In the genomic region with DNA sequence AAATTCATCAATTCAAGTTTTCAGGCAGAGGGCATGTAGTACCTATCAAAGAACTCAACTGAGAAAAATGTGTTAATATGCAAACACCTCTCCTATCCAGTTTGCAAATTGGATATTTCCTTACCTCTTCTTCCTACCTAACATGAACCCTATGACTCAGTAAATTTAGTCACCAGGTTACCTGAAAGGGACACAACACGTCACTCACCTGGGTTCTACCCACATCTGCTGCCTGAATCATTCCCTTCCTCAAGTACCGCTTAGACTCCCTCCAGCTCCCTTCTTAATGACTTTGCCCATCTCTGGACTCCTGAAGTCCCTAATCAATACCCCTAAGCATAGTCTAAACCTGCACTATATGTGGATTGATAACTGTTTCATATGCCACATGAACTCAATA, we compare ENCODE assay signal across 19 cellular contexts. TPM values are rescaled to one million over a fixed set of nuclear protein-coding genes. Genes with fewer than 3 reads are reported as not detected.
DNase-seq lines count a peak whose midpoint lies in the region; TF ChIP-seq lines count a peak whose summit lies in the region.
"Had no signal": no experiment of that assay in that cellular context is flagged by ENCODE, and none has a peak within 500 bp of the region (broad histone marks: within the 10 kb centered on the region; RNA-seq: fewer than 3 reads in every experiment).

No MANE protein-coding gene starts in this region.

- TF ChIP-seq CTCF in DOHH2 (IDR thresholded peaks at IDR 0.05; ENCODE audit: low read depth, low read length, poor library complexity, severe bottlenecking) (no peak), tibial artery (IDR thresholded peaks at IDR 0.05) (no peak)

- H3K4me3 ChIP-seq in DOHH2 (ENCODE audit: low read length) (no peak overlapping the region), tibial artery (no peak overlapping the region)
- H3K4me3 ChIP-seq: BLaER1 treated with 17β-estradiol and CSF1 and Interleukin-3, amounts not matched to agents 10 nM and 100 nM; coronary artery had no signal

- intact Hi-C loops in activated T-helper 2 cell treated with anti-CD3 and anti-CD28 coated beads, Interferon-gamma antibody, Interleukin-2, Interleukin-4, amounts not matched to agents 10 μg/mL and 5 μg/mL and 100 μg/mL, durations not matched to agents 14 hours and 24 hours and 36 hours (cut with micrococcal nuclease), result loop anchor here (10.0 kb wide), 1 partner anchor 1135 kb away; no protein-coding TSS in a partner anchor
- intact Hi-C loops in tibial artery (cut with DNase I; ENCODE audit: low total_unique reads), result no loop called here

- H3K36me3 ChIP-seq in DOHH2 (ENCODE audit: control insufficient read depth, low read length), result peaks cover 66% of the 10 kb centered on the region
- H3K36me3 ChIP-seq in tibial artery, result no peaks in the 10 kb centered on the region

- no peaks in the 10 kb centered on the region for H3K9me2 ChIP-seq in DOHH2 (replicated peaks; ENCODE audit: control insufficient read depth, low read length)

- peaks cover 7% of the 10 kb centered on the region for H3K9me3 Mint-ChIP-seq in T-helper 1 cell treated with Interleukin-12 subunit alpha and Interleukin-12 subunit beta and Interleukin-4 antibody, amounts not matched to agents 30 μg/mL and 1 μg/mL, for 36 hours
- H3K9me3 Mint-ChIP-seq in activated T-helper 2 cell treated with anti-CD3 and anti-CD28 coated beads, Interferon-gamma antibody, Interleukin-2, Interleukin-4, amounts not matched to agents 10 μg/mL and 5 μg/mL and 100 μg/mL, durations not matched to agents 14 hours and 24 hours and 36 hours, result peaks cover 10% of the 10 kb centered on the region
- H3K9me3 Mint-ChIP-seq: H9, type B pancreatic cell had no signal

- H3K9me3 ChIP-seq in DOHH2 (ENCODE audit: control insufficient read depth, insufficient read depth, low read length), result no peaks in the 10 kb centered on the region
- no peaks in the 10 kb centered on the region for H3K9me3 ChIP-seq in tibial artery
- H3K9me3 ChIP-seq: BLaER1 treated with 17β-estradiol and CSF1 and Interleukin-3, amounts not matched to agents 10 nM and 100 nM had no signal

- H3F3A ChIP-seq in DOHH2 (ENCODE audit: control insufficient read depth, insufficient read depth), result peaks cover 34% of the 10 kb centered on the region

- no peaks in the 10 kb centered on the region for H4K20me1 ChIP-seq in DOHH2 (ENCODE audit: control insufficient read depth, insufficient read depth, low read depth, low read length)

- peak overlapping the region; percentile 14; the same call in 1 of the 2 replicates for H3K4me2 ChIP-seq in DOHH2 (ENCODE audit: low read length)
- H3K4me2 ChIP-seq: BLaER1 treated with 17β-estradiol and CSF1 and Interleukin-3, amounts not matched to agents 10 nM and 100 nM had no signal

- peaks cover 66% of the 10 kb centered on the region for H3K36me3 Mint-ChIP-seq in T-helper 1 cell treated with Interleukin-12 subunit alpha and Interleukin-12 subunit beta and Interleukin-4 antibody, amounts not matched to agents 30 μg/mL and 1 μg/mL, for 36 hours (ENCODE audit: low read depth)
- H3K36me3 Mint-ChIP-seq in activated T-helper 2 cell treated with anti-CD3 and anti-CD28 coated beads, Interferon-gamma antibody, Interleukin-2, Interleukin-4, amounts not matched to agents 10 μg/mL and 5 μg/mL and 100 μg/mL, durations not matched to agents 14 hours and 24 hours and 36 hours (ENCODE audit: low read depth), result peaks cover 69% of the 10 kb centered on the region
- H3K36me3 Mint-ChIP-seq: type B pancreatic cell had no signal

- no peaks in the 10 kb centered on the region for H3K27me3 Mint-ChIP-seq in T-helper 1 cell treated with Interleukin-12 subunit alpha and Interleukin-12 subunit beta and Interleukin-4 antibody, amounts not matched to agents 30 μg/mL and 1 μg/mL, for 36 hours (ENCODE audit: low read depth)
- no peaks in the 10 kb centered on the region for H3K27me3 Mint-ChIP-seq in activated T-helper 2 cell treated with anti-CD3 and anti-CD28 coated beads, Interferon-gamma antibody, Interleukin-2, Interleukin-4, amounts not matched to agents 10 μg/mL and 5 μg/mL and 100 μg/mL, durations not matched to agents 14 hours and 24 hours and 36 hours (ENCODE audit: low read depth)
- H3K27me3 Mint-ChIP-seq: type B pancreatic cell had no signal

- peak overlapping the region; percentile 53 for H3K27ac Mint-ChIP-seq in T-helper 1 cell treated with Interleukin-12 subunit alpha and Interleukin-12 subunit beta and Interleukin-4 antibody, amounts not matched to agents 30 μg/mL and 1 μg/mL, for 36 hours
- peak overlapping the region; percentile 76 for H3K27ac Mint-ChIP-seq in activated T-helper 2 cell treated with anti-CD3 and anti-CD28 coated beads, Interferon-gamma antibody, Interleukin-2, Interleukin-4, amounts not matched to agents 10 μg/mL and 5 μg/mL and 100 μg/mL, durations not matched to agents 14 hours and 24 hours and 36 hours
- H3K27ac Mint-ChIP-seq: H9, type B pancreatic cell had no signal

- DNase-seq in T-helper 1 cell, result no peak
- no peak for DNase-seq in activated T-helper 2 cell treated with anti-CD3 and anti-CD28 coated beads, Interferon-gamma antibody, Interleukin-2, Interleukin-4, amounts not matched to agents 10 μg/mL and 5 μg/mL and 100 μg/mL, durations not matched to agents 14 hours and 24 hours and 36 hours (ENCODE audit: low spot score)
- DNase-seq in kidney tubule cell (ENCODE audit: low spot score), result peak; percentile 70
- DNase-seq in AML-193 (lab: John Stamatoyannopoulos, UW), result no peak
- DNase-seq in stimulated activated CD4-positive, alpha-beta T cell treated with anti-CD3 and anti-CD28 coated beads, Interleukin-12 subunit alpha, Interleukin-12 subunit beta, amount 100 ng/mL, for 4 hours, result no peak
- DNase-seq in tibial artery, result no peak
- DNase-seq: erythroblast; H9; MM.1S; NCI-H1930; NCI-H510A treated with DMSO at 0.1 percent for 48 hours; nucleus accumbens; stimulated activated CD4-positive, alpha-beta T cell treated with anti-CD3 and anti-CD28 coated beads, Interleukin-4, amount 100 ng/mL, for 24 hours had no signal

- peaks cover 78% of the 10 kb centered on the region for H3K4me1 Mint-ChIP-seq in T-helper 1 cell treated with Interleukin-12 subunit alpha and Interleukin-12 subunit beta and Interleukin-4 antibody, amounts not matched to agents 30 μg/mL and 1 μg/mL, for 36 hours (ENCODE audit: low read depth)
- H3K4me1 Mint-ChIP-seq in activated T-helper 2 cell treated with anti-CD3 and anti-CD28 coated beads, Interferon-gamma antibody, Interleukin-2, Interleukin-4, amounts not matched to agents 10 μg/mL and 5 μg/mL and 100 μg/mL, durations not matched to agents 14 hours and 24 hours and 36 hours (ENCODE audit: low read depth), result peaks cover 83% of the 10 kb centered on the region

- peak overlapping the region; percentile 87; the same call in 1 of the 2 replicates for H3K27ac ChIP-seq in DOHH2 (ENCODE audit: low read depth, low read length)
- no peak overlapping the region for H3K27ac ChIP-seq in tibial artery
- H3K27ac ChIP-seq: 22Rv1; BLaER1 treated with 17β-estradiol and CSF1 and Interleukin-3, amounts not matched to agents 10 nM and 100 nM; coronary artery had no signal

- H3K4me3 Mint-ChIP-seq in T-helper 1 cell treated with Interleukin-12 subunit alpha and Interleukin-12 subunit beta and Interleukin-4 antibody, amounts not matched to agents 30 μg/mL and 1 μg/mL, for 36 hours, result peak overlapping the region; percentile 4
- no peak overlapping the region for H3K4me3 Mint-ChIP-seq in activated T-helper 2 cell treated with anti-CD3 and anti-CD28 coated beads, Interferon-gamma antibody, Interleukin-2, Interleukin-4, amounts not matched to agents 10 μg/mL and 5 μg/mL and 100 μg/mL, durations not matched to agents 14 hours and 24 hours and 36 hours (ENCODE audit: low read depth)
- H3K4me3 Mint-ChIP-seq: H9, type B pancreatic cell had no signal

- peaks cover 99% of the 10 kb centered on the region for H3K79me2 ChIP-seq in DOHH2 (ENCODE audit: control insufficient read depth, low read length)

- H3K4me1 ChIP-seq in DOHH2 (ENCODE audit: control insufficient read depth, low read length), result peaks cover 100% of the 10 kb centered on the region
- peaks cover 0 to 23% (median 0%) of the 10 kb centered on the region in 4 donors for H3K4me1 ChIP-seq in tibial artery

- H3K27me3 ChIP-seq in DOHH2 (ENCODE audit: control insufficient read depth, low read length), result no peaks in the 10 kb centered on the region
- no peaks in the 10 kb centered on the region for H3K27me3 ChIP-seq in tibial artery
- H3K27me3 ChIP-seq: BLaER1 treated with 17β-estradiol and CSF1 and Interleukin-3, amounts not matched to agents 10 nM and 100 nM had no signal

RNA-seq across cellular contexts. Expression of a gene that starts 10.4 kb away (rescaled TPM):
- 107 and 120 TPM in 2 replicates for total RNA-seq in activated T-helper 2 cell treated with anti-CD3 and anti-CD28 coated beads, Interferon-gamma antibody, Interleukin-2, Interleukin-4, amounts not matched to agents 10 μg/mL and 5 μg/mL and 100 μg/mL, durations not matched to agents 14 hours and 24 hours and 36 hours
